In genomic region chr17:17499402-17500145, GRCh38 we compare ENCODE assay signal across 26 cellular contexts.
"Had no signal": no experiment of that assay in that cellular context is flagged by ENCODE, and none has a peak within 500 bp of the region (broad histone marks: within the 10 kb centered on the region; RNA-seq: fewer than 3 reads in every experiment).

No MANE protein-coding gene starts in this region.

- H3K36me3 ChIP-seq: adrenal gland, ascending aorta, cardiac muscle cell, suprapubic skin, tibial artery had no signal

- H3K4me3 ChIP-seq: adrenal gland, ascending aorta, cardiac muscle cell, coronary artery, dorsolateral prefrontal cortex, smooth muscle cell, suprapubic skin, tibial artery had no signal

- DNase-seq: activated CD4-positive, alpha-beta T cell treated with anti-CD3 and anti-CD28 coated beads for 48 hours; activated CD4-positive, alpha-beta T cell treated with anti-CD3 and anti-CD28 coated beads, Interleukin-2, amount 50 U/mL, for 48 hours; activated CD8-positive, alpha-beta memory T cell treated with anti-CD3 and anti-CD28 coated beads for 24 hours; activated effector memory CD4-positive, alpha-beta T cell treated with anti-CD3 and anti-CD28 coated beads, Interleukin-2, amount 50 U/mL, for 16 hours; activated naive CD4-positive, alpha-beta T cell treated with anti-CD3 and anti-CD28 coated beads for 36 hours; activated naive CD8-positive, alpha-beta T cell treated with anti-CD3 and anti-CD28 coated beads for 36 hours; activated T-cell treated with anti-CD3 and anti-CD28 coated beads, Interleukin-2, amount 50 U/mL, for 1 hour; adrenal gland; effector memory CD4-positive, alpha-beta T cell; glutamatergic neuron; stimulated activated CD4-positive, alpha-beta T cell treated with anti-CD3 and anti-CD28 coated beads, Interleukin-15, amount 100 ng/mL, for 24 hours; stimulated activated CD4-positive, alpha-beta T cell treated with anti-CD3 and anti-CD28 coated beads, Interleukin-2, amount 100 ng/mL, for 24 hours; stimulated activated naive CD4-positive, alpha-beta T cell; tibial artery had no signal

- H3K36me3 Mint-ChIP-seq: activated naive CD8-positive, alpha-beta T cell treated with anti-CD3 and anti-CD28 coated beads for 36 hours; brain; memory B cell; naive thymus-derived CD8-positive, alpha-beta T cell had no signal

- H3K4me2 ChIP-seq: smooth muscle cell had no signal

- H3K27ac ChIP-seq: adrenal gland, ascending aorta, cardiac muscle cell, coronary artery, suprapubic skin, tibial artery, VCaP had no signal

- H3K9me3 Mint-ChIP-seq: activated naive CD4-positive, alpha-beta T cell treated with anti-CD3 and anti-CD28 coated beads for 36 hours; activated naive CD8-positive, alpha-beta T cell treated with anti-CD3 and anti-CD28 coated beads for 36 hours; activated T-helper 1 cell treated with anti-CD3 and anti-CD28 coated beads, Interleukin-12 subunit alpha, Interleukin-12 subunit beta, Interleukin-2, Interleukin-4 antibody, amounts not matched to agents 30 ng/mL and 10 ng/mL and 1 ng/mL, durations not matched to agents 14 hours and 24 hours and 36 hours; memory B cell; naive thymus-derived CD8-positive, alpha-beta T cell had no signal

- H3K27me3 ChIP-seq: adrenal gland, ascending aorta, dorsolateral prefrontal cortex, suprapubic skin, tibial artery had no signal

- H3K9me3 ChIP-seq: adrenal gland, ascending aorta, suprapubic skin, tibial artery had no signal

- ATAC-seq: activated CD4-positive, CD25-positive, alpha-beta regulatory T cell treated with anti-CD3 and anti-CD28 coated beads, Interleukin-2, amount 50 U/mL, for 24 hours; naive thymus-derived CD8-positive, alpha-beta T cell had no signal

- H3K4me3 Mint-ChIP-seq: activated naive CD4-positive, alpha-beta T cell treated with anti-CD3 and anti-CD28 coated beads for 36 hours; activated naive CD8-positive, alpha-beta T cell treated with anti-CD3 and anti-CD28 coated beads for 36 hours; activated T-helper 1 cell treated with anti-CD3 and anti-CD28 coated beads, Interleukin-12 subunit alpha, Interleukin-12 subunit beta, Interleukin-2, Interleukin-4 antibody, amounts not matched to agents 30 ng/mL and 10 ng/mL and 1 ng/mL, durations not matched to agents 14 hours and 24 hours and 36 hours; memory B cell; naive thymus-derived CD8-positive, alpha-beta T cell had no signal

- H3K27ac Mint-ChIP-seq: activated naive CD4-positive, alpha-beta T cell treated with anti-CD3 and anti-CD28 coated beads for 36 hours; activated naive CD8-positive, alpha-beta T cell treated with anti-CD3 and anti-CD28 coated beads for 36 hours; activated T-helper 1 cell treated with anti-CD3 and anti-CD28 coated beads, Interleukin-12 subunit alpha, Interleukin-12 subunit beta, Interleukin-2, Interleukin-4 antibody, amounts not matched to agents 30 ng/mL and 10 ng/mL and 1 ng/mL, durations not matched to agents 14 hours and 24 hours and 36 hours; brain; memory B cell; naive thymus-derived CD8-positive, alpha-beta T cell had no signal
